Comparison of ENCODE assay signal across 7 cellular contexts in the genomic region with DNA sequence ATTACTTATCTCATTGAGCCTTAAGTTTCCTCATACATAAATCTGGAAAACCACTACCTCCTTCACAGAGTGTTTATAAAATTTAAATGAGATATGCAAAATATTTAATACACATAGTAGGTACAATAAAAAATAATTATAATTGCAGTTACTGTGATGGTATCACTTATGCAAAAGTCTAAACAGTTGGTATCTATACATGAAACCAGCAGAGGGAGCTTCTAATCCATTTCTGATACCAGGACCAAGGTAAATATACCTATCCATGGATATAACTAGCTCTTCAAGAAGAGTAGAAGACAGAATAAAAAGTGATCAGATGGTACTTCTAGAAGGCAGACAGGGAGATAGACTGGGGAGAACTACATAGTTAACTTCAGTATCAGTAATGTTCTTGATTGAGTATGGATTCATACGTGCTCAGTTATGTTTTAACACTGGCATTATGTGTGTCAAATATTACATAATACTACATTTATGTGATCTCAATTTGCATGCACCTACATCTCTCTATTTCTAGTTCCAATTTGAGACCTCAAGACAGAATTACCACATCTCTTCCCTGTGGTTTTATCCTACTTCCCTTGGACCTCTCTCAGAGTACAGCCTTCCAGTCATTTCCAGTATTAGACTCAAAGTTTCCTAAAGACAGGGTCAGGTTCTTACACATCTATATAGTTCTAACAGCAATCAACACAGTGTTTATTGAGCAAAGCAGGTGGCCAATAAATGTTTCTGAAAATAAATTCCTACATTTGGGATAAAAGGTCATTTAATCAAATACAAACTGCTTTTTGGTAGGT.
DNase-seq lines count a peak whose midpoint lies in the region; ATAC-seq and FAIRE-seq lines count a peak whose summit lies in the region.

No MANE protein-coding gene starts in this region.

- DNase-seq in SKM-1 treated with dmso at 0.1 percent for 144 hours (lab: John Stamatoyannopoulos, UW; ENCODE audit: unreplicated experiment) (peak; percentile 12), iPS-NIHi11 (ENCODE audit: low spot score) (peak; percentile 14), NCI-H1048 (lab: John Stamatoyannopoulos, UW) (no peak)

- peak; percentile 90 for FAIRE-seq in G401.6 (lab: Jason Lieb, UNC)

- ATAC-seq in HG03066 (IDR thresholded peaks at IDR 0.05; ENCODE audit: low read depth, unreplicated experiment): peak; percentile 56
- no peak for ATAC-seq in GM18868 (IDR thresholded peaks at IDR 0.05; ENCODE audit: unreplicated experiment)
- no peak for ATAC-seq in HG02884 (IDR thresholded peaks at IDR 0.05; ENCODE audit: unreplicated experiment)
